16 cellular contexts compared by ENCODE assay signal in the genomic region with DNA sequence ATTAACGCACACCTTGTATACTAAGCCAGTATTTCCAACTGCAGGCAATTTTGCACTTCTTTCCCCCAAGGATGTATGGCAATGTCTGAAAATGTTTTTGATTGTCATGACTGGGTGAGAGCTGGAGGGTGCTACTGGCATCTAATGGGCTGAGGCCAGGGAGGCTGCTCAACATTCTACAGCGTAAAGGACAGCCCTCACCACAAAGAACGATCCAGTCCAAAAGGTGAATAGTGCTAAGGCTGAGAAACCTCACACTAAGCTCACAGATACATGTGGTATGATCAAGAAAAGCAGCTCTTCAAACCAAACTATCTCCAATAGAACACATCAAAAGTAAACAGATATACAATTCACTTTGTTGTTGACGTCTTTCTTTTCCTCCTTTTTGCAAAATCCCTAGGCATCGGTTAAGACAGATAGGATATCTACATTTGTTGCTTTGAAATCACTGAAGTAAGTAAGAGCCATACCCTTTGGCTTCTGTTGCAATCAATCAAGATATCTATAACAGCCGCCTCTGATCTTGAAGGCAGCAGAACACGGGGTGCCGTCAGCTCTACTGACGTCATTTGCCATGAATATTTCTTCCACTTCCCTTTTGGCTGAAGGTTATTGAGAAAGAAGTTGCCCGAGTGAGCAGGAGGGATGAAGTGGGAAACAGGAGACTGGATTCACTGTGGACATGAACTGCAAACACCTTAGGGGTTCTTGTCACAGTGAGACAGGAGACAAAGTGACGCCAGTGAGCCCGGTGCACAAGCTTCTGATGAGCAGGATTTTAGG.
DNase-seq lines count a peak whose midpoint lies in the region; ATAC-seq, FAIRE-seq and TF ChIP-seq lines count a peak whose summit lies in the region.
"Had no signal": no experiment of that assay in that cellular context is flagged by ENCODE, and none has a peak within 500 bp of the region (broad histone marks: within the 10 kb centered on the region; RNA-seq: fewer than 3 reads in every experiment).

No MANE protein-coding gene starts in this region.

- intact Hi-C loops in left cardiac atrium (cut with DNase I) = no loop called here
- intact Hi-C loops in pancreas (cut with DNase I) = no loop called here

- TF ChIP-seq CTCF in pancreas (IDR thresholded peaks at IDR 0.05) = no peak
- no peak for TF ChIP-seq CTCF in brain microvascular endothelial cell (IDR thresholded peaks at IDR 0.05; ENCODE audit: low read depth, low read length, missing control alignments)

- no peaks in the 10 kb centered on the region for H3K27me3 ChIP-seq in SJCRH30
- no peaks in the 10 kb centered on the region for H3K27me3 ChIP-seq in pancreas
- H3K27me3 ChIP-seq in brain microvascular endothelial cell (replicated peaks) = no peaks in the 10 kb centered on the region
- H3K27me3 ChIP-seq: testis had no signal

- H3K9me3 ChIP-seq in SJCRH30 (replicated peaks) (no peaks in the 10 kb centered on the region), pancreas (no peaks in the 10 kb centered on the region)
- H3K9me3 ChIP-seq: testis had no signal

- H3K4me3 ChIP-seq in SJCRH30 = peak overlapping the region; percentile 37
- no peak overlapping the region for H3K4me3 ChIP-seq in pancreas
- H3K4me3 ChIP-seq in brain microvascular endothelial cell (ENCODE audit: low read depth, low read length) = no peak overlapping the region
- H3K4me3 ChIP-seq: testis had no signal

- ATAC-seq in left cardiac atrium (peak; percentile 44 to 74), pancreas (peak; percentile 67 to 85 (median 78))
- ATAC-seq: naive thymus-derived CD8-positive, alpha-beta T cell; SK-N-SH treated with all-trans-retinoic acid at 6 μM for 48 hours had no signal

- 50 to 63% methylated on average over 12 of the region's 12 CpGs for WGBS in pancreas, 2 donors

- H3K36me3 ChIP-seq in SJCRH30 (no peaks in the 10 kb centered on the region), pancreas (no peaks in the 10 kb centered on the region), brain microvascular endothelial cell (replicated peaks) (no peaks in the 10 kb centered on the region)

- in situ Hi-C loops in KBM-7 (cut with MboI; ENCODE audit: low pct_unique_long_range_greater_than_20kb, low sequenced_read_pairs) (no loop called here), brain microvascular endothelial cell (cut with HindIII; ENCODE audit: low pct_ligation_motif_present, low sequenced_read_pairs) (no loop called here)

- DNase-seq in KBM-7 (peak; percentile 25), SJCRH30 (peak; percentile 80 to 93), left cardiac atrium (no peak), pancreas (peak in 2 of 6 donors; percentile 30 to 37), ecto neural progenitor cell (ENCODE audit: low spot score) (no peak), inferior parietal cortex (ENCODE audit: extremely low spot score) (no peak), brain microvascular endothelial cell (no peak)
- DNase-seq: activated T-cell treated with anti-CD3 and anti-CD28 coated beads, Interleukin-2, amount 50 U/mL, for 4 hours; CD8-positive, alpha-beta memory T cell; naive thymus-derived CD8-positive, alpha-beta T cell; NCI-H2171; NK-92 treated with Interleukin-12 subunit alpha and Interleukin-12 subunit beta, amount 100 ng/mL, for 24 hours; testis had no signal

- H3K4me1 ChIP-seq in SJCRH30 (peaks cover 25% of the 10 kb centered on the region), pancreas (peaks cover 0 to 8% (median 0%) of the 10 kb centered on the region in 3 donors)

- no peak for FAIRE-seq in pancreas (lab: Jason Lieb, UNC)
- FAIRE-seq: G401.6 had no signal

- H3K27ac ChIP-seq in SJCRH30 (peak overlapping the region; percentile 98), pancreas (peak overlapping the region in 1 of 4 donors; percentile 52), brain microvascular endothelial cell (no peak overlapping the region)
- H3K27ac ChIP-seq: testis, VCaP had no signal

Comparison
In these comparisons a context has a peak if more than half of its experiments do, and no peak if none do; other contexts are left out.
1. DNase-seq: peak in KBM-7 (single experiment) and SJCRH30 (2 of 2); none in left cardiac atrium (single experiment), ecto neural progenitor cell (single experiment), inferior parietal cortex (single experiment) and brain microvascular endothelial cell (single experiment).